Comparison of ENCODE assay signal across 2 cellular contexts in the genomic region with DNA sequence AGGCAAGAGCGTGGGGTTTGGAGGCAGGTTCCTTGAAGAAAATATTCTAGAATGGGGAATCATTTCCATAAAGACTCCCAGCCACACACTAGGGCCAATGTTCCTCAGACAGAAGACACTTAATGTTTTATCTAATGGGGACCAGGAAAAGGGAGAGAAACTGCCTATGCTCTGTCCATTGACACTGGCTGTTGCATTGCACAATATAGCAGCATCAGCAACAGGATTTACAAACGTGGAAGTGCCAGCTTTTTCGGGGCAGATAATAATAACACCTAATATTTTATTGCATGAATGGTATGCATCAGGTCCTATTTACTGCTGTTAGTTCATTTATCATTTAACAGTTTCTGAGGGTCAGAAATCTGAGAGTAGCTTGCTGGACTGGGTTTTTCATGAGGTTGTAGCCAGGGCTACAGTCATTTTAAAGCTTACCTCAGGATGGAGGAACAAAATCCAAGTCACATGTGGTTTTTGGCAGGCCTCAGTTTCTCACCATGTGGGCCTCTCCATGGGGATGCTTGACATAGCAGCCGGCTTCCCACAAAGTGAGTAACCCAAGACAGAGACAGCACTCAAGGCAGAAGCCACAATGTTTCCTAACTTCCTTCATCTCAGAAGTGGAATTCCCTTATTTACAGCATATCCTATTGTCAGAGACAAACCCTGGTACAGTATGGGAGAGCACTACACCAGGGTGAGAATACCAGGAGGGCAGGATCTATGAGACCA.
TF ChIP-seq lines count a peak whose summit lies in the region.

No MANE protein-coding gene starts in this region.

TF ChIP-seq in SK-N-SH, 30 proteins besides CTCF, POLR2A, EP300 and RAD21 (continued from another document):
- TF ChIP-seq TCF12 (IDR thresholded peaks at IDR 0.05) (peak; percentile 52; the same call in 1 of the 2 replicates), FOXJ3 (CRISPR knock-in tag; IDR thresholded peaks at IDR 0.05) (no peak)

TF ChIP-seq in SK-N-SH treated with all-trans-retinoic acid at 6 μM for 48 hours, 23 proteins besides CTCF, POLR2A, EP300 and RAD21 (continued from another document):
- TF ChIP-seq, protein P1, sequence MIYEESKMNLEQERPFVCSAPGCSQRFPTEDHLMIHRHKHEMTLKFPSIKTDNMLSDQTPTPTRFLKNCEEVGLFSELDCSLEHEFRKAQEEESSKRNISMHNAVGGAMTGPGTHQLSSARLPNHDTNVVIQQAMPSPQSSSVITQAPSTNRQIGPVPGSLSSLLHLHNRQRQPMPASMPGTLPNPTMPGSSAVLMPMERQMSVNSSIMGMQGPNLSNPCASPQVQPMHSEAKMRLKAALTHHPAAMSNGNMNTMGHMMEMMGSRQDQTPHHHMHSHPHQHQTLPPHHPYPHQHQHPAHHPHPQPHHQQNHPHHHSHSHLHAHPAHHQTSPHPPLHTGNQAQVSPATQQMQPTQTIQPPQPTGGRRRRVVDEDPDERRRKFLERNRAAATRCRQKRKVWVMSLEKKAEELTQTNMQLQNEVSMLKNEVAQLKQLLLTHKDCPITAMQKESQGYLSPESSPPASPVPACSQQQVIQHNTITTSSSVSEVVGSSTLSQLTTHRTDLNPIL (CRISPR knock-in tag; IDR thresholded peaks at IDR 0.05; ENCODE audit: low read depth), result no peak
- no peak for TF ChIP-seq CSDC2 (CRISPR knock-in tag; IDR thresholded peaks at IDR 0.05)
- TF ChIP-seq, protein P2, sequence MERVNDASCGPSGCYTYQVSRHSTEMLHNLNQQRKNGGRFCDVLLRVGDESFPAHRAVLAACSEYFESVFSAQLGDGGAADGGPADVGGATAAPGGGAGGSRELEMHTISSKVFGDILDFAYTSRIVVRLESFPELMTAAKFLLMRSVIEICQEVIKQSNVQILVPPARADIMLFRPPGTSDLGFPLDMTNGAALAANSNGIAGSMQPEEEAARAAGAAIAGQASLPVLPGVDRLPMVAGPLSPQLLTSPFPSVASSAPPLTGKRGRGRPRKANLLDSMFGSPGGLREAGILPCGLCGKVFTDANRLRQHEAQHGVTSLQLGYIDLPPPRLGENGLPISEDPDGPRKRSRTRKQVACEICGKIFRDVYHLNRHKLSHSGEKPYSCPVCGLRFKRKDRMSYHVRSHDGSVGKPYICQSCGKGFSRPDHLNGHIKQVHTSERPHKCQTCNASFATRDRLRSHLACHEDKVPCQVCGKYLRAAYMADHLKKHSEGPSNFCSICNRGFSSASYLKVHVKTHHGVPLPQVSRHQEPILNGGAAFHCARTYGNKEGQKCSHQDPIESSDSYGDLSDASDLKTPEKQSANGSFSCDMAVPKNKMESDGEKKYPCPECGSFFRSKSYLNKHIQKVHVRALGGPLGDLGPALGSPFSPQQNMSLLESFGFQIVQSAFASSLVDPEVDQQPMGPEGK (CRISPR knock-in tag; IDR thresholded peaks at IDR 0.05; ENCODE audit: borderline replicate concordance), result no peak
- no peak for TF ChIP-seq ZFP3 (CRISPR knock-in tag; IDR thresholded peaks at IDR 0.05)
- no peak for TF ChIP-seq BACH2 (CRISPR knock-in tag; IDR thresholded peaks at IDR 0.05; ENCODE audit: borderline replicate concordance)
- TF ChIP-seq ESRRG (CRISPR knock-in tag; IDR thresholded peaks at IDR 0.05), result no peak
- TF ChIP-seq RARB (CRISPR knock-in tag; IDR thresholded peaks at IDR 0.05), result no peak
- TF ChIP-seq PPARA (CRISPR knock-in tag; IDR thresholded peaks at IDR 0.05; ENCODE audit: borderline replicate concordance), result no peak
- TF ChIP-seq ISL1 (CRISPR knock-in tag; IDR thresholded peaks at IDR 0.05), result no peak
- TF ChIP-seq ZC3H10 (CRISPR knock-in tag; IDR thresholded peaks at IDR 0.05), result no peak
- no peak for TF ChIP-seq TOX (CRISPR knock-in tag; IDR thresholded peaks at IDR 0.05; ENCODE audit: borderline replicate concordance)
